ENCODE assay signal across 20 cellular contexts in the genomic region with DNA sequence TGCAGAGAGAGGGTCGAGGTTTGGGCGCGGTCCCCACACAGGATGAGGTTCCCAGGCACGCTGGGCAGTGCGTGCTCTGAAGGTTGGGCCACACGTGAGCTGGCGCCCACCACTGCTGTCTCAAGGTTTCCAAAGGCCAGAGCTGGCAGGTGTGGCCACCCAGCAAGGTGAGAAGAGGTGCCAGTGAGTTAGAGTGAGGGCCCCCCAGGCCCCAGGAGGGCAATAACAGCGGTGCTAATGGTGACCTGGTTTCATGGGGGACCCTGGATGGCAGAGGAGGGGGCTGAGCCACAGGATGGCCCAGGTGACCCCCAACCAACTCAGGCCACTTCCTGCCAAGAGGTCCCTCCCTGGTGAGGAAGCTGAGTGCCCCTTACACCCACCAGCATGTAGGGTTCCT.
DNase-seq lines count a peak whose midpoint lies in the region; ATAC-seq, FAIRE-seq and TF ChIP-seq lines count a peak whose summit lies in the region.
"Had no signal": no experiment of that assay in that cellular context is flagged by ENCODE, and none has a peak within 500 bp of the region (broad histone marks: within the 10 kb centered on the region; RNA-seq: fewer than 3 reads in every experiment).

No MANE protein-coding gene starts in this region.

- H2BK12ac ChIP-seq in neuronal stem cell (ENCODE audit: low read length) = no peak overlapping the region

- H3K4ac ChIP-seq in neuronal stem cell (ENCODE audit: low read length) = no peak overlapping the region

- intact Hi-C loops in HepG2 (cut with micrococcal nuclease; ENCODE audit: unreplicated experiment) = no loop called here
- intact Hi-C loops in right lobe of liver (cut with DNase I) = no loop called here

- H2BK5ac ChIP-seq in neuronal stem cell (ENCODE audit: low read length) = no peak overlapping the region

- H3K27ac ChIP-seq in HepG2 (ENCODE audit: extremely low read length, insufficient read depth, low read length) = no peak overlapping the region
- no peak overlapping the region for H3K27ac ChIP-seq in right lobe of liver
- no peak overlapping the region for H3K27ac ChIP-seq in neuronal stem cell (replicated peaks; ENCODE audit: low read length)
- H3K27ac ChIP-seq: A549 had no signal

- DNase-seq in HepG2 (ENCODE audit: low spot score) (no peak), right lobe of liver (no peak), neuronal stem cell (ENCODE audit: low spot score) (no peak), urothelium cell line (ENCODE audit: low spot score) (no peak), NCI-H82 treated with DMSO at 0.1 percent for 48 hours (lab: John Stamatoyannopoulos, UW; ENCODE audit: unreplicated experiment) (no peak)
- no peak for DNase-seq in activated naive CD4-positive, alpha-beta T cell treated with Interleukin-2 at 50 U/mL for 16 hours
- DNase-seq: 8988T; C1 segment of cervical spinal cord; Calu3; CD4-positive, alpha-beta memory T cell; COR-L47; DMS53; DMS79 treated with DMSO at 0.1 percent for 48 hours; GF-D8; GOT3; H7 had no signal

- H3K14ac ChIP-seq in neuronal stem cell (ENCODE audit: low read length) = peak overlapping the region; percentile 94

- no peak overlapping the region for H3K4me2 ChIP-seq in HepG2 (ENCODE audit: low read depth, low read length)
- H3K4me2 ChIP-seq in neuronal stem cell (ENCODE audit: insufficient read depth, low read length, poor library complexity, severe bottlenecking) = no peak overlapping the region
- H3K4me2 ChIP-seq: A549 had no signal

- H3K9me3 ChIP-seq in HepG2 (ENCODE audit: low read length) (no peaks in the 10 kb centered on the region), right lobe of liver (no peaks in the 10 kb centered on the region), neuronal stem cell (replicated peaks in 1 of 2; ENCODE audit: control insufficient read depth in 2 of 2, insufficient read depth in 1 of 2, low read depth in 1 of 2, low read length in 2 of 2) (no peaks in the 10 kb centered on the region)
- H3K9me3 ChIP-seq: A549 had no signal

- FAIRE-seq in HepG2 (lab: Jason Lieb, UNC) (no peak), urothelium cell line (lab: Jason Lieb, UNC) (peak; percentile 35)
- FAIRE-seq: A549, GM12891, GM18507 had no signal

- TF ChIP-seq POLR2A in HepG2 (IDR thresholded peaks at IDR 0.05; ENCODE audit: insufficient read depth in 1 of 2, low read depth in 2 of 2, low read length in 2 of 2) (no peak), right lobe of liver (IDR thresholded peaks at IDR 0.05) (no peak)

- H3K36me3 ChIP-seq in HepG2 (replicated peaks in 1 of 2; ENCODE audit: control insufficient read depth in 1 of 2, insufficient read depth in 2 of 2, low read length in 2 of 2) (no peaks in the 10 kb centered on the region), right lobe of liver (no peaks in the 10 kb centered on the region), neuronal stem cell (replicated peaks in 1 of 2; ENCODE audit: control insufficient read depth in 2 of 2, insufficient read depth in 2 of 2, low read length in 2 of 2) (no peaks in the 10 kb centered on the region)

- H2BK120ac ChIP-seq in neuronal stem cell (ENCODE audit: low read depth, low read length) = no peak overlapping the region

- 40% methylated on average over 7 of the region's 8 CpGs for whole genome bisulfite sequencing in HepG2 (ENCODE audit: low lambda C conversion rate)
- no CpG with 5 or more reads among the region's 8 CpGs for WGBS in right lobe of liver (ENCODE audit: insufficient coverage, low coverage, low lambda C conversion rate, missing lambda C conversion rate)
- WGBS in neuronal stem cell (ENCODE audit: extremely low coverage in 2 of 2, insufficient read length in 2 of 2, insufficient replicate concordance in 1 of 2), 2 donors = no CpG with 5 or more reads among the region's 8 CpGs

- H2BK15ac ChIP-seq in neuronal stem cell (ENCODE audit: low read length) = peak overlapping the region; percentile 67

- H2AFZ ChIP-seq in HepG2 (ENCODE audit: low read length) = no peak overlapping the region
- no peak overlapping the region for H2AFZ ChIP-seq in neuronal stem cell (ENCODE audit: low read length)

- peak overlapping the region; percentile 55 for H3K23ac ChIP-seq in neuronal stem cell (ENCODE audit: low read depth, low read length, poor library complexity)

- CTCF ChIA-PET in HepG2 (lab: Yijun Ruan, JAX; ENCODE audit: low intra/inter-chr PET ratio, low total read pairs) = no interaction called here

- H3K9ac ChIP-seq in HepG2 (ENCODE audit: insufficient read depth, low read depth, low read length) (no peak overlapping the region), neuronal stem cell (ENCODE audit: low read depth, low read length, poor library complexity) (no peak overlapping the region)

- H4K20me1 ChIP-seq in HepG2 (ENCODE audit: insufficient read depth, low read length) = no peaks in the 10 kb centered on the region; the same call in 1 of the 2 replicates

- ATAC-seq in HepG2 = no peak
- no peak for ATAC-seq in right lobe of liver
- ATAC-seq: A549, HCT116 had no signal

- in situ Hi-C loops in HepG2 (cut with HindIII; ENCODE audit: extremely low pct_ligation_motif_present, low pct_unique_long_range_greater_than_20kb) = loop anchor here (10.0 to 25.0 kb wide), 2 partner anchors 1666 to 1818 kb away; no protein-coding TSS in a partner anchor

- H3K79me2 ChIP-seq in HepG2 (ENCODE audit: insufficient read depth, low read length) = no peaks in the 10 kb centered on the region

- H4K8ac ChIP-seq in neuronal stem cell (ENCODE audit: low read depth, low read length) = peak overlapping the region; percentile 43

- peak overlapping the region; percentile 76 for H3K18ac ChIP-seq in neuronal stem cell (ENCODE audit: low read length)

- TF ChIP-seq RAD21 in HepG2 (CRISPR knock-in tag; IDR thresholded peaks at IDR 0.05) = no peak

- BruUV-seq in HepG2 (replicated peaks; lab: Mats Ljungman, UMichigan) = no TSS peak

- peaks cover 50 to 98% of the 10 kb centered on the region in 2 experiments for H3K27me3 ChIP-seq in HepG2 (ENCODE audit: control insufficient read depth in 1 of 2, insufficient read depth in 2 of 2, low read length in 2 of 2)
- H3K27me3 ChIP-seq in right lobe of liver = no peaks in the 10 kb centered on the region
- no peaks in the 10 kb centered on the region for H3K27me3 ChIP-seq in neuronal stem cell (ENCODE audit: control insufficient read depth in 3 of 3, insufficient read depth in 3 of 3, low read depth in 1 of 3, low read length in 3 of 3)

- peak overlapping the region; percentile 45 for H2AK5ac ChIP-seq in neuronal stem cell (ENCODE audit: low read depth, low read length)

- peaks cover 2% of the 10 kb centered on the region for H3K79me1 ChIP-seq in neuronal stem cell (ENCODE audit: low read depth, low read length)

- no peak overlapping the region for H3K4me3 ChIP-seq in HepG2 (replicated peaks in 1 of 3; ENCODE audit: insufficient read depth in 1 of 3, low read depth in 2 of 3, low read length in 3 of 3)
- no peak overlapping the region for H3K4me3 ChIP-seq in right lobe of liver
- peak overlapping the region in 1 of 2 donors; percentile 40 for H3K4me3 ChIP-seq in neuronal stem cell (ENCODE audit: low read length in 2 of 2)
- H3K4me3 ChIP-seq: A549 had no signal

- TF ChIP-seq CTCF in HepG2 (CRISPR knock-in tag; IDR thresholded peaks at IDR 0.05) = no peak
- TF ChIP-seq CTCF in right lobe of liver (IDR thresholded peaks at IDR 0.05) = no peak

- TF ChIP-seq EP300 in HepG2 (IDR thresholded peaks at IDR 0.05; ENCODE audit: low read depth in 2 of 2, low read length in 2 of 2) (no peak), HepG2 (CRISPR knock-in tag; IDR thresholded peaks at IDR 0.05; ENCODE audit: borderline replicate concordance) (no peak)

- H4K91ac ChIP-seq in neuronal stem cell (ENCODE audit: low read depth, low read length, poor library complexity) = no peak overlapping the region

- POLR2A ChIA-PET in HepG2 (lab: Yijun Ruan, JAX) = no interaction called here

- H3K4me1 ChIP-seq in HepG2 (ENCODE audit: insufficient read depth, low read length) = no peaks in the 10 kb centered on the region
- no peaks in the 10 kb centered on the region for H3K4me1 ChIP-seq in right lobe of liver
- H3K4me1 ChIP-seq in neuronal stem cell (ENCODE audit: control insufficient read depth in 2 of 2, insufficient read depth in 1 of 2, low read depth in 1 of 2, low read length in 2 of 2) = peaks cover 0 to 2% of the 10 kb centered on the region in 2 donors
- H3K4me1 ChIP-seq: A549 had no signal

TF ChIP-seq in HepG2, 621 proteins besides CTCF, POLR2A, EP300 and RAD21 (continues in another document):
- TF ChIP-seq SMAD1 (CRISPR knock-in tag; IDR thresholded peaks at IDR 0.05; ENCODE audit: borderline replicate concordance, low read depth) (no peak), ZNF83 (CRISPR knock-in tag; IDR thresholded peaks at IDR 0.05; ENCODE audit: borderline replicate concordance) (no peak), ZNF276 (CRISPR knock-in tag; IDR thresholded peaks at IDR 0.05; ENCODE audit: low read depth) (no peak), ZC3H13 (CRISPR knock-in tag; IDR thresholded peaks at IDR 0.05) (no peak), ZNF317 (CRISPR knock-in tag; IDR thresholded peaks at IDR 0.05) (no peak), NPAS2 (CRISPR knock-in tag; IDR thresholded peaks at IDR 0.05; ENCODE audit: borderline replicate concordance) (no peak), HMG20A (CRISPR knock-in tag; IDR thresholded peaks at IDR 0.05; ENCODE audit: borderline replicate concordance) (no peak)
